1 cellular context compared by ENCODE assay signal in the genomic region with DNA sequence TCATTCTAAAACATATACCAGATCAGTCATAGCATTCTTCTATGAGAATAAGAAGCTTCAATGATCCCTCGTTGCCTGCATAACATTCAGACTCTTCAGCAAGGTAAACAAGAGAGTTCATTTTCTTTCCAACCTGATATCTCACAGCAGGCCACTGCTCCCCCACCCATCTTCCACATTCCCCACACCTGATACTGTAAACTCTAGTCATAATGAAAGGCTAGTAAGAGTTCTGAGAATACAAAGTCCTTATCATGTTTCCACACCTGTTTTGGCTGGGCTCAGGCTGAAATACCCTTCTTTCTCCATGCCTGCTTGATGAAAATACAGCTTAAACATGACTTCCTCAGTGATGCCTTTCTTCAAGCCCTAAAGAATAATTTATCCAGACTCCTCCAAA.
TF ChIP-seq lines count a peak whose summit lies in the region.

No MANE protein-coding gene starts in this region.

TF ChIP-seq in GM12878, 131 proteins besides CTCF, POLR2A, EP300 and RAD21:
- TF ChIP-seq POLR2AphosphoS2 (IDR thresholded peaks at IDR 0.05; ENCODE audit: low read depth, low read length) (0 out of 2 replicates have a peak, but pooled peaks have one; percentile 19), STAT1 (conservative IDR thresholded peaks at IDR 0.05) (no peak), STAT3 (IDR thresholded peaks at IDR 0.05; ENCODE audit: low read depth, low read length) (no peak)
